ENCODE assay signal across 21 cellular contexts in genomic region chr17:66448008-66448644, GRCh38.
DNase-seq lines count a peak whose midpoint lies in the region; ATAC-seq, FAIRE-seq and TF ChIP-seq lines count a peak whose summit lies in the region.
"Had no signal": no experiment of that assay in that cellular context is flagged by ENCODE, and none has a peak within 500 bp of the region (broad histone marks: within the 10 kb centered on the region; RNA-seq: fewer than 3 reads in every experiment).

No MANE protein-coding gene starts in this region.

- peaks cover 58% of the 10 kb centered on the region for H3K36me3 Mint-ChIP-seq in activated T-cell treated with anti-CD3 and anti-CD28 coated beads, Interleukin-2, amount 50 U/mL, for 24 hours (ENCODE audit: low read depth)
- peaks cover 15% of the 10 kb centered on the region for H3K36me3 Mint-ChIP-seq in astrocyte (ENCODE audit: low read depth, unreplicated experiment)
- peaks cover 9% of the 10 kb centered on the region for H3K36me3 Mint-ChIP-seq in activated CD4-positive, alpha-beta memory T cell treated with anti-CD3 and anti-CD28 coated beads for 36 hours

- peaks cover 59% of the 10 kb centered on the region for H3K79me2 ChIP-seq in astrocyte (ENCODE audit: insufficient read depth, low read length)

- H4K20me1 ChIP-seq in astrocyte (ENCODE audit: insufficient read depth, low read length): peaks cover 24% of the 10 kb centered on the region

- H3K4me3 ChIP-seq in astrocyte (ENCODE audit: insufficient read depth, low read depth, low read length): no peak overlapping the region
- H3K4me3 ChIP-seq in right lobe of liver: no peak overlapping the region
- H3K4me3 ChIP-seq in heart left ventricle: no peak overlapping the region
- H3K4me3 ChIP-seq: GM23248 had no signal

- H3K36me3 ChIP-seq in astrocyte (ENCODE audit: insufficient read depth, low read length) (no peaks in the 10 kb centered on the region), right lobe of liver (no peaks in the 10 kb centered on the region), heart left ventricle (no peaks in the 10 kb centered on the region)

- peak overlapping the region; percentile 46 for H3K27ac Mint-ChIP-seq in activated T-cell treated with anti-CD3 and anti-CD28 coated beads, Interleukin-2, amount 50 U/mL, for 24 hours
- no peak overlapping the region for H3K27ac Mint-ChIP-seq in astrocyte (ENCODE audit: unreplicated experiment)
- H3K27ac Mint-ChIP-seq in activated CD4-positive, alpha-beta memory T cell treated with anti-CD3 and anti-CD28 coated beads for 36 hours: no peak overlapping the region

- H3K9ac ChIP-seq in astrocyte (ENCODE audit: low read length): no peak overlapping the region
- H3K9ac ChIP-seq: GM23248 had no signal

- H3K4me3 Mint-ChIP-seq in activated T-cell treated with anti-CD3 and anti-CD28 coated beads, Interleukin-2, amount 50 U/mL, for 24 hours: no peak overlapping the region
- H3K4me3 Mint-ChIP-seq in astrocyte (ENCODE audit: unreplicated experiment): no peak overlapping the region
- H3K4me3 Mint-ChIP-seq in activated CD4-positive, alpha-beta memory T cell treated with anti-CD3 and anti-CD28 coated beads for 36 hours: no peak overlapping the region

- DNase-seq in activated T-cell treated with anti-CD3 and anti-CD28 coated beads, Interleukin-2, amount 50 U/mL, for 24 hours: no peak
- no peak for DNase-seq in activated T-cell treated with anti-CD3 and anti-CD28 coated beads for 4 hours
- no peak for DNase-seq in astrocyte (ENCODE audit: low read depth)
- DNase-seq in right lobe of liver: no peak
- DNase-seq in heart left ventricle: no peak
- DNase-seq in activated CD8-positive, alpha-beta memory T cell treated with anti-CD3 and anti-CD28 coated beads for 24 hours: no peak
- no peak for DNase-seq in activated CD4-positive, alpha-beta memory T cell treated with anti-CD3 and anti-CD28 coated beads for 36 hours
- DNase-seq: DMS79, GM23248, Karpas-422, MM.1S, NCI-H1105, NCI-H187, NCI-H446, NCI-H774, SHP77 treated with DMSO at 0.1 percent for 48 hours had no signal

- H3K4me1 Mint-ChIP-seq in activated T-cell treated with anti-CD3 and anti-CD28 coated beads, Interleukin-2, amount 50 U/mL, for 24 hours (ENCODE audit: low read depth): peaks cover 82% of the 10 kb centered on the region
- peaks cover 31% of the 10 kb centered on the region for H3K4me1 Mint-ChIP-seq in astrocyte (ENCODE audit: low read depth, unreplicated experiment)
- H3K4me1 Mint-ChIP-seq in activated CD4-positive, alpha-beta memory T cell treated with anti-CD3 and anti-CD28 coated beads for 36 hours (ENCODE audit: low read depth): peaks cover 66% of the 10 kb centered on the region

- POLR2A ChIA-PET in activated CD4-positive, alpha-beta memory T cell treated with anti-CD3 and anti-CD28 coated beads for 36 hours (lab: Charles Lee): no interaction called here

- CTCF ChIA-PET in activated CD4-positive, alpha-beta memory T cell treated with anti-CD3 and anti-CD28 coated beads for 36 hours (lab: Charles Lee): interaction anchor here (0.9 to 1.1 kb wide), 2 partner anchors 192 to 248 kb away, joined by 3 to 4 read pairs; no protein-coding TSS in a partner anchor

- peak in 1 of 4 donors; percentile 57 for ATAC-seq in right lobe of liver
- ATAC-seq in heart left ventricle: no peak
- ATAC-seq in esophagus mucosa: no peak

- H3K27ac ChIP-seq in astrocyte (ENCODE audit: low read depth, low read length) (no peak overlapping the region), right lobe of liver (peak overlapping the region; percentile 17 to 39 (median 39)), heart left ventricle (no peak overlapping the region)
- H3K27ac ChIP-seq: C4-2B, GM23248 had no signal

- no peak overlapping the region for H2AFZ ChIP-seq in astrocyte (ENCODE audit: low read depth, low read length)
- H2AFZ ChIP-seq: GM23248 had no signal

- H3K27me3 Mint-ChIP-seq in activated T-cell treated with anti-CD3 and anti-CD28 coated beads, Interleukin-2, amount 50 U/mL, for 24 hours: no peaks in the 10 kb centered on the region
- H3K27me3 Mint-ChIP-seq in astrocyte (ENCODE audit: low read depth, unreplicated experiment): no peaks in the 10 kb centered on the region
- H3K27me3 Mint-ChIP-seq in activated CD4-positive, alpha-beta memory T cell treated with anti-CD3 and anti-CD28 coated beads for 36 hours: no peaks in the 10 kb centered on the region

- TF ChIP-seq POLR2A in right lobe of liver (IDR thresholded peaks at IDR 0.05) (no peak), heart left ventricle (IDR thresholded peaks at IDR 0.05) (no peak)

- TF ChIP-seq CTCF in astrocyte (IDR thresholded peaks at IDR 0.05; ENCODE audit: insufficient read depth, low read depth, low read length) (no peak), right lobe of liver (IDR thresholded peaks at IDR 0.05) (no peak), heart left ventricle (IDR thresholded peaks at IDR 0.05) (no peak)

- intact Hi-C loops in right lobe of liver (cut with DNase I) (no loop called here), heart left ventricle (cut with DNase I) (no loop called here)
- intact Hi-C loops in activated CD4-positive, alpha-beta memory T cell treated with anti-CD3 and anti-CD28 coated beads for 36 hours (cut with micrococcal nuclease): no loop called here

- H3K27me3 ChIP-seq in astrocyte (ENCODE audit: insufficient read depth, low read length) (no peaks in the 10 kb centered on the region), right lobe of liver (no peaks in the 10 kb centered on the region), heart left ventricle (no peaks in the 10 kb centered on the region)

- H3K4me1 ChIP-seq in astrocyte (ENCODE audit: insufficient read depth, low read length) (peaks cover 13% of the 10 kb centered on the region), right lobe of liver (peaks cover 0 to 14% (median 6%) of the 10 kb centered on the region in 4 donors), heart left ventricle (peaks cover 0 to 12% (median 0%) of the 10 kb centered on the region in 12 donors)

- no peaks in the 10 kb centered on the region for H3K9me3 Mint-ChIP-seq in activated T-cell treated with anti-CD3 and anti-CD28 coated beads, Interleukin-2, amount 50 U/mL, for 24 hours
- H3K9me3 Mint-ChIP-seq in astrocyte (ENCODE audit: unreplicated experiment): peaks cover 9% of the 10 kb centered on the region
- H3K9me3 Mint-ChIP-seq in activated CD4-positive, alpha-beta memory T cell treated with anti-CD3 and anti-CD28 coated beads for 36 hours: no peaks in the 10 kb centered on the region

- 62% methylated on average over 14 of the region's 14 CpGs for WGBS in right lobe of liver (ENCODE audit: insufficient coverage, low coverage, low lambda C conversion rate, missing lambda C conversion rate)
- WGBS in heart left ventricle, 4 donors: 83 to 87% (median 87%) methylated on average over 14 of the region's 14 CpGs

- H3K4me2 ChIP-seq in astrocyte (ENCODE audit: low read length): peak overlapping the region; percentile 38

- FAIRE-seq in astrocyte (lab: Jason Lieb, UNC): no peak
- FAIRE-seq: A204.1, G401.6, GM12892 had no signal

- H3K9me3 ChIP-seq in astrocyte (ENCODE audit: insufficient read depth, low read depth, low read length): peaks cover 3% of the 10 kb centered on the region
- no peaks in the 10 kb centered on the region for H3K9me3 ChIP-seq in right lobe of liver
- H3K9me3 ChIP-seq in heart left ventricle: no peaks in the 10 kb centered on the region

Comparison
In these comparisons a context has a peak if more than half of its experiments do, and no peak if none do; other contexts are left out.
1. H3K27ac ChIP-seq: peak in right lobe of liver (3 of 3); none in astrocyte (single experiment) and heart left ventricle (0 of 12).